ENCODE assay signal across 12 cellular contexts in the genomic region with DNA sequence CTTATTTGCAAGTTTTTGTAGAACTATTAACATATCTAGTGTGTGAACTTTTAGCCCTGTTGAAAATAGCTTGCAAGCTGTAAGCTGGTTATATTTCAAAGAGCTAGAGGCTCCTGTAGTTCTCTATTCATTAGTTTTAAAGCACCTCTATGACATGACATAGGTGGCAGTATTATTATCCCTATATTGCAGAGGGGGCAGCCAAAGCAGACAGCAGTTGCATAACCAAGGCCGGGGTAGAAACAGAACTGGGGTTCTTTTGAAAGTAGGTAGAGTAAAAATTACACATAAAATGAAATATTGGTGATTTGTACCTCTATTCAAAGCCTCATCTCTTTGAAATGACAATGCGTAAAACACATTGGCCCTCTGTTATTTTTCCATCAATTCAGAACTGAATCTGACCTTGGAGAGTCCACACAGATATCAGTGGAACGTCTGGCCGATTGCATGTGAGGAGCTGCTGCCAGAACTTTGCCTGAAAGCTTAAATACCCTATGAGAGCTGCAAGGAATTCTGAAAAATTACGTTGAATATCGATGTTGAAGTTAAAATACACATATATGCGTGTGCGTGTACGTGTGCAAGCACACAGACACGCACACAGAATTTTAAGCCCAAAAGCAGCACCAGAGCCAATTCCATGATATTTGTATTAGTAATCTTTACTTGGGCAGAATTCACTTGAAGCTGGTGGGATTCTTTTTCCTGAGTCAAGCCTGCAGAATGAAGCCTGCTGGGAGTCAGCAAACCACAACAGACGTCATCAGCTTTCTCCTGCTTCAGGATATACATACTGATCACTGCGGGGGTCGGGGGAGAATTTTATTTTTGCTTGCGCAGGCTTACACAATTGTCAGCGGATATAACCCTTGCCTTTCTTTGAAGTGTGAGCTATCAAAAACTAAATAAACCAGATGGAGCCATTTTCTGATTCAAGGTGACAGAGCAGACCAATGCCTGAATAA.
DNase-seq lines count a peak whose midpoint lies in the region; TF ChIP-seq lines count a peak whose summit lies in the region.
"Had no signal": no experiment of that assay in that cellular context is flagged by ENCODE, and none has a peak within 500 bp of the region (broad histone marks: within the 10 kb centered on the region; RNA-seq: fewer than 3 reads in every experiment).

No MANE protein-coding gene starts in this region.

- DNase-seq in AG08395 (ENCODE audit: low spot score) (peak; percentile 80), astrocyte of the spinal cord (ENCODE audit: low read depth, low spot score) (peak; percentile 100), kidney tubule cell (ENCODE audit: low spot score) (peak; percentile 32), NCI-H146 (lab: John Stamatoyannopoulos, UW) (no peak), NCI-H774 (lab: John Stamatoyannopoulos, UW) (no peak), Kasumi-1 (lab: John Stamatoyannopoulos, UW) (no peak), NCI-H1930 (lab: John Stamatoyannopoulos, UW) (no peak)
- DNase-seq: CD4-positive, alpha-beta memory T cell; NCI-H1694; Peyer's patch; substantia nigra had no signal

- in situ Hi-C loops in astrocyte of the spinal cord (cut with HindIII; ENCODE audit: low sequenced_read_pairs) = no loop called here

- no peak overlapping the region for H3K4me3 ChIP-seq in astrocyte of the spinal cord (ENCODE audit: low read depth, low read length)
- H3K4me3 ChIP-seq: Peyer's patch had no signal

- TF ChIP-seq RAD21 in Ishikawa (IDR thresholded peaks at IDR 0.05; ENCODE audit: low read depth) = no peak

- peak; percentile 36; the same call in 1 of the 2 replicates for TF ChIP-seq EP300 in Ishikawa (IDR thresholded peaks at IDR 0.05; ENCODE audit: borderline replicate concordance)

- TF ChIP-seq CTCF in astrocyte of the spinal cord (IDR thresholded peaks at IDR 0.05; ENCODE audit: low read depth, low read length) = no peak

TF ChIP-seq in Ishikawa, 13 proteins besides CTCF, POLR2A, EP300 and RAD21:
- TF ChIP-seq TCF12 (IDR thresholded peaks at IDR 0.05; ENCODE audit: low read depth) (peak; percentile 66; the same call in 1 of the 2 replicates), TEAD4 (IDR thresholded peaks at IDR 0.05) (peak; percentile 36), NFIC (IDR thresholded peaks at IDR 0.05) (no peak), CEBPB (IDR thresholded peaks at IDR 0.05) (no peak), YY1 (IDR thresholded peaks at IDR 0.05; ENCODE audit: low read depth) (no peak), FOXM1 (IDR thresholded peaks at IDR 0.05; ENCODE audit: borderline replicate concordance, low read depth) (no peak), TAF1 (IDR thresholded peaks at IDR 0.05; ENCODE audit: low read depth) (no peak)
- TF ChIP-seq, protein P1, sequence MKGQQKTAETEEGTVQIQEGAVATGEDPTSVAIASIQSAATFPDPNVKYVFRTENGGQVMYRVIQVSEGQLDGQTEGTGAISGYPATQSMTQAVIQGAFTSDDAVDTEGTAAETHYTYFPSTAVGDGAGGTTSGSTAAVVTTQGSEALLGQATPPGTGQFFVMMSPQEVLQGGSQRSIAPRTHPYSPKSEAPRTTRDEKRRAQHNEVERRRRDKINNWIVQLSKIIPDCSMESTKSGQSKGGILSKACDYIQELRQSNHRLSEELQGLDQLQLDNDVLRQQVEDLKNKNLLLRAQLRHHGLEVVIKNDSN (IDR thresholded peaks at IDR 0.05) = no peak

Comparison
In these comparisons a context has a peak if more than half of its experiments do, and no peak if none do; other contexts are left out.
1. DNase-seq: peak in AG08395 (single experiment), astrocyte of the spinal cord (single experiment) and kidney tubule cell (single experiment); none in NCI-H146 (single experiment), NCI-H774 (single experiment), Kasumi-1 (0 of 2) and NCI-H1930 (0 of 2).